10 cellular contexts compared by ENCODE assay signal in the genomic region with DNA sequence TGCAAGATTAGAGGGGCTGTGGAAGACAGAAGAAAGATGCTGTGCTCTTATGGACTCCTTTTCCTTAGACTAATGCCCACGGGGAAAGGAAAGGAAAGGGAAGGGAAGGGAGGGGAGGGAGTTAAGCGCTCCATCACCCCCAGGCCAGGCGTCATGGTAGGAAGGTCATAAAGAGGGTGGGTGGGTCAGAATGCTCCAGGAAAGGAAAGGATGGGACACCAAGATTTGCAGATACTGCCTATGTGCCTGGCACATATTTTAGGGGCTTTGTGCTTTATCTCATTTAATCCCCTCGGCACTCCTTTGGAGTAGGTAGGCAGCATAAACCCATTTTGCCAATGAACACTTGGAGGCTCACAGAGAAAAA. TPM values are rescaled to one million over a fixed set of nuclear protein-coding genes. Genes with fewer than 3 reads are reported as not detected.
DNase-seq lines count a peak whose midpoint lies in the region; ATAC-seq lines count a peak whose summit lies in the region.
"Had no signal": no experiment of that assay in that cellular context is flagged by ENCODE, and none has a peak within 500 bp of the region (broad histone marks: within the 10 kb centered on the region; RNA-seq: fewer than 3 reads in every experiment).

No MANE protein-coding gene starts in this region.

- H3K9me3 Mint-ChIP-seq in dendritic cell treated with granulocyte-macrophage colony-stimulating factor and Interleukin-4, amounts not matched to agents 40 ng/mL and 50 ng/mL, for 4 days: no peaks in the 10 kb centered on the region
- peaks cover 0 to 7% (median 0%) of the 10 kb centered on the region in 9 donors for H3K9me3 Mint-ChIP-seq in naive thymus-derived CD8-positive, alpha-beta T cell
- H3K9me3 Mint-ChIP-seq in activated T-helper 2 cell treated with anti-CD3 and anti-CD28 coated beads, Interferon-gamma antibody, Interleukin-2, Interleukin-4, amounts not matched to agents 10 μg/mL and 5 μg/mL and 100 μg/mL, durations not matched to agents 14 hours and 24 hours and 36 hours: no peaks in the 10 kb centered on the region

- H3K36me3 ChIP-seq in ACC112 (ENCODE audit: insufficient read depth, low read length): no peaks in the 10 kb centered on the region
- H3K36me3 ChIP-seq in KOPT-K1 (ENCODE audit: insufficient read depth, low read length): no peaks in the 10 kb centered on the region

- H3K4me1 Mint-ChIP-seq in dendritic cell treated with granulocyte-macrophage colony-stimulating factor and Interleukin-4, amounts not matched to agents 40 ng/mL and 50 ng/mL, for 4 days (ENCODE audit: low read depth): peaks cover 6% of the 10 kb centered on the region
- peaks cover 21 to 32% (median 25%) of the 10 kb centered on the region in 4 donors for H3K4me1 Mint-ChIP-seq in naive thymus-derived CD8-positive, alpha-beta T cell
- H3K4me1 Mint-ChIP-seq in activated T-helper 2 cell treated with anti-CD3 and anti-CD28 coated beads, Interferon-gamma antibody, Interleukin-2, Interleukin-4, amounts not matched to agents 10 μg/mL and 5 μg/mL and 100 μg/mL, durations not matched to agents 14 hours and 24 hours and 36 hours (ENCODE audit: low read depth): peaks cover 11% of the 10 kb centered on the region

- POLR2A ChIA-PET in naive thymus-derived CD8-positive, alpha-beta T cell (lab: Charles Lee): interaction anchor here (0.5 kb wide), 1 partner anchor 758 kb away, joined by 3 read pairs; no protein-coding TSS in a partner anchor

- peak overlapping the region; percentile 76 for H3K4me3 ChIP-seq in ACC112 (ENCODE audit: low read depth, low read length)

- H3K27ac ChIP-seq in ACC112 (ENCODE audit: low read depth, low read length) (no peak overlapping the region), KOPT-K1 (ENCODE audit: low read depth, low read length, poor library complexity, severe bottlenecking) (peak overlapping the region; percentile 56)

- H3K9me3 ChIP-seq in KOPT-K1 (ENCODE audit: insufficient read depth, low read length, poor library complexity, severe bottlenecking): no peaks in the 10 kb centered on the region

- peak overlapping the region; percentile 61 for H3K4me3 Mint-ChIP-seq in dendritic cell treated with granulocyte-macrophage colony-stimulating factor and Interleukin-4, amounts not matched to agents 40 ng/mL and 50 ng/mL, for 4 days
- H3K4me3 Mint-ChIP-seq in naive thymus-derived CD8-positive, alpha-beta T cell: peak overlapping the region in 9 of 10 donors; percentile 9 to 89 (median 71)
- no peak overlapping the region for H3K4me3 Mint-ChIP-seq in activated T-helper 2 cell treated with anti-CD3 and anti-CD28 coated beads, Interferon-gamma antibody, Interleukin-2, Interleukin-4, amounts not matched to agents 10 μg/mL and 5 μg/mL and 100 μg/mL, durations not matched to agents 14 hours and 24 hours and 36 hours (ENCODE audit: low read depth)

- intact Hi-C loops in dendritic cell treated with granulocyte-macrophage colony-stimulating factor and Interleukin-4, amounts not matched to agents 40 ng/mL and 50 ng/mL, for 4 days (cut with micrococcal nuclease): loop anchor here (2.0 to 5.0 kb wide), 2 partner anchors 16 to 345 kb away; no protein-coding TSS in a partner anchor
- intact Hi-C loops in activated T-helper 2 cell treated with anti-CD3 and anti-CD28 coated beads, Interferon-gamma antibody, Interleukin-2, Interleukin-4, amounts not matched to agents 10 μg/mL and 5 μg/mL and 100 μg/mL, durations not matched to agents 14 hours and 24 hours and 36 hours (cut with micrococcal nuclease): loop anchor here (1.0 to 5.0 kb wide), 3 partner anchors 220 to 352 kb away; a partner anchor contains a TSS

- peak overlapping the region; percentile 89 for H2AFZ ChIP-seq in ACC112 (ENCODE audit: low read length, unreplicated experiment)

- no peaks in the 10 kb centered on the region for H3K36me3 Mint-ChIP-seq in dendritic cell treated with granulocyte-macrophage colony-stimulating factor and Interleukin-4, amounts not matched to agents 40 ng/mL and 50 ng/mL, for 4 days (ENCODE audit: low read depth)
- H3K36me3 Mint-ChIP-seq in naive thymus-derived CD8-positive, alpha-beta T cell: no peaks in the 10 kb centered on the region
- H3K36me3 Mint-ChIP-seq in activated T-helper 2 cell treated with anti-CD3 and anti-CD28 coated beads, Interferon-gamma antibody, Interleukin-2, Interleukin-4, amounts not matched to agents 10 μg/mL and 5 μg/mL and 100 μg/mL, durations not matched to agents 14 hours and 24 hours and 36 hours (ENCODE audit: low read depth): no peaks in the 10 kb centered on the region

- peak overlapping the region; percentile 62 for H3K27ac Mint-ChIP-seq in dendritic cell treated with granulocyte-macrophage colony-stimulating factor and Interleukin-4, amounts not matched to agents 40 ng/mL and 50 ng/mL, for 4 days
- peak overlapping the region in 6 of 10 donors; percentile 10 to 61 (median 40) for H3K27ac Mint-ChIP-seq in naive thymus-derived CD8-positive, alpha-beta T cell
- H3K27ac Mint-ChIP-seq in activated T-helper 2 cell treated with anti-CD3 and anti-CD28 coated beads, Interferon-gamma antibody, Interleukin-2, Interleukin-4, amounts not matched to agents 10 μg/mL and 5 μg/mL and 100 μg/mL, durations not matched to agents 14 hours and 24 hours and 36 hours: no peak overlapping the region

- H3K27me3 Mint-ChIP-seq in dendritic cell treated with granulocyte-macrophage colony-stimulating factor and Interleukin-4, amounts not matched to agents 40 ng/mL and 50 ng/mL, for 4 days: peaks cover 16% of the 10 kb centered on the region
- no peaks in the 10 kb centered on the region for H3K27me3 Mint-ChIP-seq in naive thymus-derived CD8-positive, alpha-beta T cell
- H3K27me3 Mint-ChIP-seq in activated T-helper 2 cell treated with anti-CD3 and anti-CD28 coated beads, Interferon-gamma antibody, Interleukin-2, Interleukin-4, amounts not matched to agents 10 μg/mL and 5 μg/mL and 100 μg/mL, durations not matched to agents 14 hours and 24 hours and 36 hours (ENCODE audit: low read depth): peaks cover 36% of the 10 kb centered on the region

- no peak for ATAC-seq in naive thymus-derived CD8-positive, alpha-beta T cell
- ATAC-seq in GM18867 (IDR thresholded peaks at IDR 0.05; ENCODE audit: unreplicated experiment) (no peak), GM19328 (IDR thresholded peaks at IDR 0.05; ENCODE audit: unreplicated experiment) (no peak)

- peaks cover 26% of the 10 kb centered on the region for H3K27me3 ChIP-seq in ACC112 (ENCODE audit: insufficient read depth, low read length)

- no peak for DNase-seq in naive thymus-derived CD8-positive, alpha-beta T cell
- DNase-seq in foreskin melanocyte: no peak
- no peak for DNase-seq in activated T-helper 2 cell treated with anti-CD3 and anti-CD28 coated beads, Interferon-gamma antibody, Interleukin-2, Interleukin-4, amounts not matched to agents 10 μg/mL and 5 μg/mL and 100 μg/mL, durations not matched to agents 14 hours and 24 hours and 36 hours (ENCODE audit: low spot score)
- DNase-seq: amniotic stem cell had no signal

- no peaks in the 10 kb centered on the region for H3K79me2 ChIP-seq in ACC112 (ENCODE audit: control insufficient read depth, insufficient read depth, low read length, unreplicated experiment)

- no peaks in the 10 kb centered on the region for H3K4me1 ChIP-seq in ACC112 (ENCODE audit: control insufficient read depth, insufficient read depth, low read length, unreplicated experiment)

RNA-seq across cellular contexts. Expression of a gene that starts 41.4 kb away (rescaled TPM):
- not detected for total RNA-seq in naive thymus-derived CD8-positive, alpha-beta T cell
- polyA plus RNA-seq in naive thymus-derived CD8-positive, alpha-beta T cell: not detected
- not detected in 2 replicates for total RNA-seq in activated T-helper 2 cell treated with anti-CD3 and anti-CD28 coated beads, Interferon-gamma antibody, Interleukin-2, Interleukin-4, amounts not matched to agents 10 μg/mL and 5 μg/mL and 100 μg/mL, durations not matched to agents 14 hours and 24 hours and 36 hours
- total RNA-seq: G401 had no signal
